In genomic region chr4:38837334-38837733, GRCh38 we compare ENCODE assay signal across 27 cellular contexts. TPM values are rescaled to one million over a fixed set of nuclear protein-coding genes. Genes with fewer than 3 reads are reported as not detected.
DNase-seq lines count a peak whose midpoint lies in the region; ATAC-seq and TF ChIP-seq lines count a peak whose summit lies in the region.
"Had no signal": no experiment of that assay in that cellular context is flagged by ENCODE, and none has a peak within 500 bp of the region (broad histone marks: within the 10 kb centered on the region; RNA-seq: fewer than 3 reads in every experiment).

No MANE protein-coding gene starts in this region.

- TF ChIP-seq CTCF in activated CD8-positive, alpha-beta T cell treated with anti-CD3 and anti-CD28 coated beads for 36 hours (IDR thresholded peaks at IDR 0.05), result no peak
- TF ChIP-seq CTCF in CD4-positive, alpha-beta T cell (IDR thresholded peaks at IDR 0.05), result no peak
- TF ChIP-seq CTCF in PC-9 (conservative IDR thresholded peaks at IDR 0.05), result no peak
- TF ChIP-seq CTCF in OCI-LY7 (conservative IDR thresholded peaks at IDR 0.05; ENCODE audit: low read length), result no peak

- peaks cover 16% of the 10 kb centered on the region for H3K4me1 Mint-ChIP-seq in activated CD8-positive, alpha-beta T cell treated with anti-CD3 and anti-CD28 coated beads for 36 hours (ENCODE audit: low read depth)
- peaks cover 16% of the 10 kb centered on the region for H3K4me1 Mint-ChIP-seq in activated CD8-positive, alpha-beta T cell treated with anti-CD3 and anti-CD28 coated beads, Interleukin-2, amount 10 ng/mL, durations not matched to agents 7 days and 5 days (ENCODE audit: low read depth)
- peaks cover 19% of the 10 kb centered on the region for H3K4me1 Mint-ChIP-seq in CD4-positive, alpha-beta T cell (ENCODE audit: low read depth)
- peaks cover 8 to 28% of the 10 kb centered on the region in 2 donors for H3K4me1 Mint-ChIP-seq in immature natural killer cell
- H3K4me1 Mint-ChIP-seq: nephron had no signal

- POLR2A ChIA-PET in activated CD8-positive, alpha-beta T cell treated with anti-CD3 and anti-CD28 coated beads for 36 hours (lab: Charles Lee), result no interaction called here
- POLR2A ChIA-PET in activated CD8-positive, alpha-beta T cell treated with anti-CD3 and anti-CD28 coated beads, Interleukin-2, amount 10 ng/mL, durations not matched to agents 7 days and 5 days (lab: Charles Lee), result no interaction called here
- POLR2A ChIA-PET in CD4-positive, alpha-beta T cell (lab: Charles Lee), result no interaction called here
- POLR2A ChIA-PET in PC-9 (lab: Charles Lee; ENCODE audit: unreplicated experiment) (no interaction called here), OCI-LY7 (lab: Charles Lee) (interaction anchor here (0.6 to 0.8 kb wide), 2 partner anchors 111 to 189 kb away, joined by 3 to 4 read pairs; no protein-coding TSS in a partner anchor)

- no peak for DNase-seq in activated CD8-positive, alpha-beta T cell treated with anti-CD3 and anti-CD28 coated beads for 36 hours
- DNase-seq in activated CD8-positive, alpha-beta T cell treated with anti-CD3 and anti-CD28 coated beads, Interleukin-2, amount 10 ng/mL, durations not matched to agents 7 days and 5 days, result no peak
- no peak for DNase-seq in CD4-positive, alpha-beta T cell
- no peak for DNase-seq in PC-9
- DNase-seq in immature natural killer cell, result no peak
- no peak for DNase-seq in SHP77 (lab: John Stamatoyannopoulos, UW)
- no peak for DNase-seq in OCI-LY7 (ENCODE audit: low spot score)
- DNase-seq: activated CD8-positive, alpha-beta memory T cell treated with anti-CD3 and anti-CD28 coated beads, Interleukin-2, amount 50 U/mL, for 48 hours; activated gamma-delta T cell treated with Interleukin-2 at 50 U/mL for 16 hours; amygdala; Calu3; DND-41; left lung; NCI-H1417; NCI-H2029 treated with DMSO at 0.1 percent for 48 hours; NCI-H345; upper lobe of left lung had no signal

- BruUV-seq in PC-9 (replicated peaks; lab: Mats Ljungman, UMichigan), result no TSS peak
- no TSS peak for BruUV-seq in OCI-LY7 (replicated peaks; lab: Mats Ljungman, UMichigan)

- H3K27me3 Mint-ChIP-seq in activated CD8-positive, alpha-beta T cell treated with anti-CD3 and anti-CD28 coated beads for 36 hours, result no peaks in the 10 kb centered on the region
- H3K27me3 Mint-ChIP-seq in activated CD8-positive, alpha-beta T cell treated with anti-CD3 and anti-CD28 coated beads, Interleukin-2, amount 10 ng/mL, durations not matched to agents 7 days and 5 days (ENCODE audit: low read depth), result no peaks in the 10 kb centered on the region
- no peaks in the 10 kb centered on the region for H3K27me3 Mint-ChIP-seq in CD4-positive, alpha-beta T cell
- H3K27me3 Mint-ChIP-seq in immature natural killer cell (ENCODE audit: low read depth in 3 of 3), result peaks cover 2 to 7% (median 2%) of the 10 kb centered on the region in 3 donors

- H3F3A ChIP-seq in PC-9 (ENCODE audit: insufficient read depth, low read depth), result no peaks in the 10 kb centered on the region

- no peaks in the 10 kb centered on the region for H3K27me3 ChIP-seq in CD4-positive, alpha-beta T cell (ENCODE audit: control insufficient read depth, insufficient read depth, low read length)
- no peaks in the 10 kb centered on the region for H3K27me3 ChIP-seq in PC-9 (ENCODE audit: insufficient read depth, low read depth)
- H3K27me3 ChIP-seq: left lung, upper lobe of left lung had no signal

- CTCF ChIA-PET in activated CD8-positive, alpha-beta T cell treated with anti-CD3 and anti-CD28 coated beads for 36 hours (lab: Charles Lee), result no interaction called here
- CTCF ChIA-PET in activated CD8-positive, alpha-beta T cell treated with anti-CD3 and anti-CD28 coated beads, Interleukin-2, amount 10 ng/mL, durations not matched to agents 7 days and 5 days (lab: Charles Lee), result no interaction called here
- CTCF ChIA-PET in CD4-positive, alpha-beta T cell (lab: Charles Lee), result no interaction called here
- CTCF ChIA-PET in PC-9 (lab: Charles Lee), result no interaction called here
- CTCF ChIA-PET in OCI-LY7 (lab: Charles Lee; ENCODE audit: unreplicated experiment), result no interaction called here

- H3K4me3 Mint-ChIP-seq in activated CD8-positive, alpha-beta T cell treated with anti-CD3 and anti-CD28 coated beads for 36 hours, result no peak overlapping the region
- no peak overlapping the region for H3K4me3 Mint-ChIP-seq in activated CD8-positive, alpha-beta T cell treated with anti-CD3 and anti-CD28 coated beads, Interleukin-2, amount 10 ng/mL, durations not matched to agents 7 days and 5 days
- H3K4me3 Mint-ChIP-seq in CD4-positive, alpha-beta T cell, result peak overlapping the region; percentile 5
- H3K4me3 Mint-ChIP-seq in immature natural killer cell, result peak overlapping the region in 3 of 5 donors; percentile 0 to 11 (median 0)
- H3K4me3 Mint-ChIP-seq: nephron had no signal

- peaks cover 17% of the 10 kb centered on the region for H3K9me3 ChIP-seq in CD4-positive, alpha-beta T cell (ENCODE audit: control insufficient read depth, low read length)
- peaks cover 26% of the 10 kb centered on the region; the same call in 1 of the 2 replicates for H3K9me3 ChIP-seq in PC-9 (ENCODE audit: insufficient read depth, low read depth)
- peaks cover 26% of the 10 kb centered on the region; the same call in 1 of the 2 replicates for H3K9me3 ChIP-seq in OCI-LY7 (ENCODE audit: low read length)

- H4K20me1 ChIP-seq in PC-9 (ENCODE audit: insufficient read depth) (no peaks in the 10 kb centered on the region), OCI-LY7 (ENCODE audit: insufficient read depth, low read length) (no peaks in the 10 kb centered on the region)

- no peak overlapping the region for H3K27ac ChIP-seq in CD4-positive, alpha-beta T cell (ENCODE audit: low read depth, low read length)
- no peak overlapping the region for H3K27ac ChIP-seq in PC-9
- no peak overlapping the region for H3K27ac ChIP-seq in OCI-LY7 (ENCODE audit: low read depth, low read length, poor library complexity, severe bottlenecking)
- H3K27ac ChIP-seq: A549, epithelial cell of prostate, left lung, RWPE1, upper lobe of left lung, VCaP had no signal

- H3K4me2 ChIP-seq in PC-9 (no peak overlapping the region), OCI-LY7 (ENCODE audit: low read length) (no peak overlapping the region)
- H3K4me2 ChIP-seq: A549 had no signal

- peaks cover 14% of the 10 kb centered on the region for H3K9me3 Mint-ChIP-seq in activated CD8-positive, alpha-beta T cell treated with anti-CD3 and anti-CD28 coated beads for 36 hours
- peaks cover 15% of the 10 kb centered on the region for H3K9me3 Mint-ChIP-seq in activated CD8-positive, alpha-beta T cell treated with anti-CD3 and anti-CD28 coated beads, Interleukin-2, amount 10 ng/mL, durations not matched to agents 7 days and 5 days (ENCODE audit: insufficient read depth)
- peaks cover 9% of the 10 kb centered on the region for H3K9me3 Mint-ChIP-seq in CD4-positive, alpha-beta T cell
- peaks cover 3 to 14% (median 7%) of the 10 kb centered on the region in 6 donors for H3K9me3 Mint-ChIP-seq in immature natural killer cell

- peak; percentile 71 for ATAC-seq in activated CD8-positive, alpha-beta T cell treated with anti-CD3 and anti-CD28 coated beads for 36 hours
- ATAC-seq in activated CD8-positive, alpha-beta T cell treated with anti-CD3 and anti-CD28 coated beads, Interleukin-2, amount 10 ng/mL, durations not matched to agents 7 days and 5 days, result no peak
- ATAC-seq in CD4-positive, alpha-beta T cell (ENCODE audit: poor library complexity), result no peak
- ATAC-seq in HG03095 (IDR thresholded peaks at IDR 0.05; ENCODE audit: unreplicated experiment), result no peak
- ATAC-seq: A549, left lung had no signal

- intact Hi-C loops in activated CD8-positive, alpha-beta T cell treated with anti-CD3 and anti-CD28 coated beads for 36 hours (cut with micrococcal nuclease), result no loop called here
- intact Hi-C loops in CD4-positive, alpha-beta T cell (cut with DNase I, micrococcal nuclease), result no loop called here
- intact Hi-C loops in PC-9 (cut with micrococcal nuclease; ENCODE audit: unreplicated experiment), result no loop called here
- intact Hi-C loops in OCI-LY7 (cut with micrococcal nuclease; ENCODE audit: unreplicated experiment), result no loop called here

- H3K79me2 ChIP-seq in PC-9 (ENCODE audit: low read depth) (no peaks in the 10 kb centered on the region), OCI-LY7 (ENCODE audit: insufficient read depth, low read depth, low read length) (no peaks in the 10 kb centered on the region)

- H3K9me2 ChIP-seq in PC-9 (ENCODE audit: insufficient read depth) (no peaks in the 10 kb centered on the region), OCI-LY7 (ENCODE audit: insufficient read depth, low read length) (no peaks in the 10 kb centered on the region)

- H2AFZ ChIP-seq in PC-9 (0 out of 2 replicates have a peak overlapping the region, but pooled peaks have one; percentile 13), OCI-LY7 (ENCODE audit: low read length) (no peak overlapping the region)

- H3K36me3 ChIP-seq in PC-9 (ENCODE audit: low read depth), result no peaks in the 10 kb centered on the region
- no peaks in the 10 kb centered on the region; the same call in 1 of the 2 replicates for H3K36me3 ChIP-seq in OCI-LY7 (ENCODE audit: insufficient read depth, low read length)
- H3K36me3 ChIP-seq: left lung, upper lobe of left lung had no signal

- H3K4me3 ChIP-seq in PC-9, result no peak overlapping the region
- no peak overlapping the region for H3K4me3 ChIP-seq in OCI-LY7 (ENCODE audit: low read depth, low read length, poor library complexity, severe bottlenecking)
- H3K4me3 ChIP-seq: A549, left lung, upper lobe of left lung had no signal

- peak overlapping the region; percentile 25 for H3K27ac Mint-ChIP-seq in activated CD8-positive, alpha-beta T cell treated with anti-CD3 and anti-CD28 coated beads for 36 hours
- H3K27ac Mint-ChIP-seq in activated CD8-positive, alpha-beta T cell treated with anti-CD3 and anti-CD28 coated beads, Interleukin-2, amount 10 ng/mL, durations not matched to agents 7 days and 5 days, result no peak overlapping the region
- H3K27ac Mint-ChIP-seq in CD4-positive, alpha-beta T cell, result no peak overlapping the region
- H3K27ac Mint-ChIP-seq in immature natural killer cell, result peak overlapping the region in 1 of 6 donors; percentile 23
- H3K27ac Mint-ChIP-seq: nephron had no signal

- peaks cover 12% of the 10 kb centered on the region for H3K4me1 ChIP-seq in PC-9 (replicated peaks; ENCODE audit: insufficient read depth)
- no peaks in the 10 kb centered on the region for H3K4me1 ChIP-seq in OCI-LY7 (ENCODE audit: insufficient read depth, low read length, poor library complexity, severe bottlenecking)
- H3K4me1 ChIP-seq: A549, upper lobe of left lung had no signal

- H3K36me3 Mint-ChIP-seq in activated CD8-positive, alpha-beta T cell treated with anti-CD3 and anti-CD28 coated beads for 36 hours (ENCODE audit: low read depth), result peaks cover 2% of the 10 kb centered on the region
- peaks cover 22% of the 10 kb centered on the region for H3K36me3 Mint-ChIP-seq in activated CD8-positive, alpha-beta T cell treated with anti-CD3 and anti-CD28 coated beads, Interleukin-2, amount 10 ng/mL, durations not matched to agents 7 days and 5 days (ENCODE audit: low read depth)
- H3K36me3 Mint-ChIP-seq in CD4-positive, alpha-beta T cell (ENCODE audit: low read depth), result peaks cover 13% of the 10 kb centered on the region
- H3K36me3 Mint-ChIP-seq in immature natural killer cell, result peaks cover 6 to 28% (median 15%) of the 10 kb centered on the region in 3 donors

RNA-seq across cellular contexts. Expression of gene TLR6, which starts 19.3 kb away (rescaled TPM):
- 1 to 10 TPM; 1.6 to 2.0 TPM for total RNA-seq in activated CD8-positive, alpha-beta T cell treated with anti-CD3 and anti-CD28 coated beads for 36 hours
- total RNA-seq in activated CD8-positive, alpha-beta T cell treated with anti-CD3 and anti-CD28 coated beads, Interleukin-2, amount 10 ng/mL, durations not matched to agents 7 days and 5 days, result 1 to 10 TPM; 3.1 to 3.2 TPM
- 1 to 10 TPM in 1 of 2 experiments, under 1 TPM in 1; 0.69 to 1.3 TPM for total RNA-seq in CD4-positive, alpha-beta T cell
- total RNA-seq in PC-9 (2021) (7.9 and 9.3 TPM in 2 replicates), OCI-LY7 (2022) (7.1 and 9.2 TPM in 2 replicates)
- 1 to 10 TPM; 1.9 to 4.8 (median 3.9) TPM for polyA plus RNA-seq in immature natural killer cell
- 1.5 TPM in 2 replicates for total RNA-seq in OCI-LY7 (2014; rRNA removed; shearing (Covaris generic))

RNA-seq across cellular contexts. Expression of gene FAM114A1, which starts 30.3 kb away (rescaled TPM):
- total RNA-seq in activated CD8-positive, alpha-beta T cell treated with anti-CD3 and anti-CD28 coated beads for 36 hours, result under 1 TPM; 0.16 to 0.20 TPM
- total RNA-seq in activated CD8-positive, alpha-beta T cell treated with anti-CD3 and anti-CD28 coated beads, Interleukin-2, amount 10 ng/mL, durations not matched to agents 7 days and 5 days, result under 1 TPM; 0.50 to 0.60 TPM
- total RNA-seq in CD4-positive, alpha-beta T cell, result not detected
- total RNA-seq in PC-9 (2021), result 73.7 and 80.4 TPM in 2 replicates
- polyA plus RNA-seq in immature natural killer cell, result not detected
- not detected in 2 replicates for total RNA-seq in OCI-LY7 (2014; rRNA removed; shearing (Covaris generic))
- not detected in 2 replicates for total RNA-seq in OCI-LY7 (2022)

RNA-seq across cellular contexts. Expression of gene TLR1, which starts 32.7 kb away (rescaled TPM):
- 1 to 10 TPM; 1.5 to 1.9 TPM for total RNA-seq in activated CD8-positive, alpha-beta T cell treated with anti-CD3 and anti-CD28 coated beads for 36 hours
- 1 to 10 TPM; 8.1 to 9.6 TPM for total RNA-seq in activated CD8-positive, alpha-beta T cell treated with anti-CD3 and anti-CD28 coated beads, Interleukin-2, amount 10 ng/mL, durations not matched to agents 7 days and 5 days
- 10 to 100 TPM; 16.2 to 16.3 TPM for total RNA-seq in CD4-positive, alpha-beta T cell
- total RNA-seq in PC-9 (2021) (3.0 and 3.9 TPM in 2 replicates), OCI-LY7 (2022) (6.0 and 7.4 TPM in 2 replicates)
- 10 to 100 TPM; 16.6 to 24.7 (median 20.0) TPM for polyA plus RNA-seq in immature natural killer cell
- 3.3 and 3.8 TPM in 2 replicates for total RNA-seq in OCI-LY7 (2014; rRNA removed; shearing (Covaris generic))
- total RNA-seq: HT1080 had no signal

RNA-seq across cellular contexts. Expression of gene TLR10, which starts 54.5 kb away (rescaled TPM):
- total RNA-seq in activated CD8-positive, alpha-beta T cell treated with anti-CD3 and anti-CD28 coated beads for 36 hours, result under 1 TPM; 0.11 to 0.22 TPM
- total RNA-seq in activated CD8-positive, alpha-beta T cell treated with anti-CD3 and anti-CD28 coated beads, Interleukin-2, amount 10 ng/mL, durations not matched to agents 7 days and 5 days, result under 1 TPM in 1 of 2 experiments, not detected in 1; 0.08 TPM
- total RNA-seq in CD4-positive, alpha-beta T cell, result not detected
- total RNA-seq in PC-9 (2021) (not detected in 2 replicates), OCI-LY7 (2022) (19.5 and 27.4 TPM in 2 replicates)
- polyA plus RNA-seq in immature natural killer cell, result 1 to 10 TPM in 1 of 3 donors, under 1 TPM in 2; 0.55 to 4.5 (median 0.72) TPM
- total RNA-seq in OCI-LY7 (2014; rRNA removed; shearing (Covaris generic)), result 34.5 and 39.8 TPM in 2 replicates
- total RNA-seq: Calu3, glomerular endothelial cell, HT1080, osteocyte had no signal
- polyA plus RNA-seq: BJ had no signal

Comparison
In these comparisons a context has a peak if more than half of its experiments do, and no peak if none do; other contexts are left out.
1. H3K4me3 Mint-ChIP-seq: peak in CD4-positive, alpha-beta T cell (single experiment) and immature natural killer cell (3 of 5); none in activated CD8-positive, alpha-beta T cell treated with anti-CD3 and anti-CD28 coated beads for 36 hours (single experiment) and activated CD8-positive, alpha-beta T cell treated with anti-CD3 and anti-CD28 coated beads, Interleukin-2, amount 10 ng/mL, durations not matched to agents 7 days and 5 days (single experiment).
2. RNA of gene FAM114A1, which starts 30.3 kb away (total RNA-seq): 73.7 to 80.4 TPM in PC-9; 0.50 to 0.60 TPM in activated CD8-positive, alpha-beta T cell treated with anti-CD3 and anti-CD28 coated beads, Interleukin-2, amount 10 ng/mL, durations not matched to agents 7 days and 5 days, 0.16 to 0.20 TPM in activated CD8-positive, alpha-beta T cell treated with anti-CD3 and anti-CD28 coated beads for 36 hours, not detected in CD4-positive, alpha-beta T cell and not detected in OCI-LY7; every median in the first group is over 10 times any median in the second.